Comparison of ENCODE assay signal across 8 cellular contexts in genomic region chr2:97745474-97746172, GRCh38. TPM values are rescaled to one million over a fixed set of nuclear protein-coding genes. Genes with fewer than 3 reads are reported as not detected.
DNase-seq lines count a peak whose midpoint lies in the region; ATAC-seq and FAIRE-seq lines count a peak whose summit lies in the region.

No MANE protein-coding gene starts in this region.

- ATAC-seq in T-cell (replicated peaks in 1 of 4) (peak; percentile 46 to 71 (median 66)), GM19035 (IDR thresholded peaks at IDR 0.05; ENCODE audit: unreplicated experiment) (no peak)
- peak; percentile 88 for ATAC-seq in stimulated activated effector memory CD8-positive, alpha-beta T cell treated with anti-CD3 and anti-CD28 coated beads, Interleukin-12 subunit alpha, Interleukin-12 subunit beta, amount 100 ng/mL, for 72 hours

- CTCF ChIA-PET in T-cell (lab: Charles Lee) = interaction anchor here (0.5 to 1.4 kb wide), 4 partner anchors 27 to 48 kb away, joined by 3 to 7 read pairs (median 4); no protein-coding TSS in a partner anchor

- peak; percentile 79 for DNase-seq in NK-92 treated with Interleukin-12 subunit alpha and Interleukin-12 subunit beta, amount 100 ng/mL, for 24 hours (lab: John Stamatoyannopoulos, UW)
- DNase-seq in NK-92 (lab: John Stamatoyannopoulos, UW; ENCODE audit: unreplicated experiment) (no peak), T-cell (peak in 30 of 34 experiments; percentile 19 to 61 (median 36)), inferior parietal cortex (ENCODE audit: extremely low spot score) (no peak), urothelium cell line (ENCODE audit: low spot score) (no peak)
- peak; percentile 24 for DNase-seq in central memory CD4-positive, alpha-beta T cell
- peak in 1 of 2 donors; percentile 74 for DNase-seq in stimulated activated effector memory CD8-positive, alpha-beta T cell treated with anti-CD3 and anti-CD28 coated beads, Interleukin-12 subunit alpha, Interleukin-12 subunit beta, amount 100 ng/mL, for 72 hours (ENCODE audit: low spot score in 2 of 2)

- H3K36me3 Mint-ChIP-seq in T-cell = peaks cover 12% of the 10 kb centered on the region
- peaks cover 42% of the 10 kb centered on the region for H3K36me3 Mint-ChIP-seq in stimulated activated effector memory CD8-positive, alpha-beta T cell treated with anti-CD3 and anti-CD28 coated beads, Interleukin-12 subunit alpha, Interleukin-12 subunit beta, amount 100 ng/mL, for 72 hours

- peaks cover 74 to 79% (median 74%) of the 10 kb centered on the region in 3 donors for H3K4me1 Mint-ChIP-seq in T-cell
- peaks cover 75% of the 10 kb centered on the region for H3K4me1 Mint-ChIP-seq in stimulated activated effector memory CD8-positive, alpha-beta T cell treated with anti-CD3 and anti-CD28 coated beads, Interleukin-12 subunit alpha, Interleukin-12 subunit beta, amount 100 ng/mL, for 72 hours

- peak overlapping the region; percentile 67 to 84 for H3K27ac Mint-ChIP-seq in T-cell
- no peak overlapping the region for H3K27ac Mint-ChIP-seq in stimulated activated effector memory CD8-positive, alpha-beta T cell treated with anti-CD3 and anti-CD28 coated beads, Interleukin-12 subunit alpha, Interleukin-12 subunit beta, amount 100 ng/mL, for 72 hours

- no peak for FAIRE-seq in urothelium cell line (lab: Jason Lieb, UNC)

- H3K27me3 Mint-ChIP-seq in T-cell = no peaks in the 10 kb centered on the region

- POLR2A ChIA-PET in T-cell (lab: Charles Lee) = interaction anchor here in 1 of 2 donors (0.6 kb wide), 1 partner anchor 210 kb away, joined by 4 read pairs; no protein-coding TSS in a partner anchor

- H3K9me3 Mint-ChIP-seq in T-cell = no peaks in the 10 kb centered on the region
- H3K9me3 Mint-ChIP-seq in stimulated activated effector memory CD8-positive, alpha-beta T cell treated with anti-CD3 and anti-CD28 coated beads, Interleukin-12 subunit alpha, Interleukin-12 subunit beta, amount 100 ng/mL, for 72 hours = no peaks in the 10 kb centered on the region

- H3K4me3 Mint-ChIP-seq in T-cell = peak overlapping the region; percentile 7 to 44 (median 8)
- H3K4me3 Mint-ChIP-seq in stimulated activated effector memory CD8-positive, alpha-beta T cell treated with anti-CD3 and anti-CD28 coated beads, Interleukin-12 subunit alpha, Interleukin-12 subunit beta, amount 100 ng/mL, for 72 hours = peak overlapping the region; percentile 50

RNA-seq across cellular contexts. Expression of gene ZAP70, which starts 32.2 kb away (rescaled TPM):
- total RNA-seq in T-cell = 100 to 1,000 TPM; 449 to 534 (median 468) TPM

Comparison
In these comparisons a context has a peak if more than half of its experiments do, and no peak if none do; other contexts are left out.
1. DNase-seq: peak in NK-92 treated with Interleukin-12 subunit alpha and Interleukin-12 subunit beta, amount 100 ng/mL, for 24 hours (single experiment), T-cell (30 of 34) and central memory CD4-positive, alpha-beta T cell (single experiment); none in NK-92 (single experiment), inferior parietal cortex (single experiment) and urothelium cell line (single experiment).